Comparison of ENCODE assay signal across 34 cellular contexts in genomic region chr16:49335828-49336227, GRCh38. TPM values are rescaled to one million over a fixed set of nuclear protein-coding genes. Genes with fewer than 3 reads are reported as not detected.
"Had no signal": no experiment of that assay in that cellular context is flagged by ENCODE, and none has a peak within 500 bp of the region (broad histone marks: within the 10 kb centered on the region; RNA-seq: fewer than 3 reads in every experiment).

No MANE protein-coding gene starts in this region.

- H3K27me3 Mint-ChIP-seq: activated CD4-positive, alpha-beta T cell treated with anti-CD3 and anti-CD28 coated beads, Interleukin-2, amount 10 ng/mL, durations not matched to agents 24 days and 14 days had no signal

- H3K9me3 Mint-ChIP-seq: activated CD4-positive, alpha-beta memory T cell treated with anti-CD3 and anti-CD28 coated beads for 36 hours; activated CD4-positive, alpha-beta T cell treated with anti-CD3 and anti-CD28 coated beads, Interleukin-2, amount 10 ng/mL, durations not matched to agents 24 days and 14 days; activated naive CD4-positive, alpha-beta T cell treated with anti-CD3 and anti-CD28 coated beads for 36 hours; activated naive CD4-positive, alpha-beta T cell treated with anti-CD3 and anti-CD28 coated beads, Interleukin-2, amount 50 U/mL, for 24 hours; activated naive CD8-positive, alpha-beta T cell treated with anti-CD3 and anti-CD28 coated beads for 36 hours; activated naive CD8-positive, alpha-beta T cell treated with anti-CD3 and anti-CD28 coated beads, Interleukin-2, amount 50 U/mL, for 24 hours; activated T-cell treated with anti-CD3 and anti-CD28 coated beads, Interleukin-2, amount 50 U/mL, for 4 hours; activated T-helper 17 cell treated with anti-CD3 and anti-CD28 coated beads, Interleukin-2, amount 50 U/mL, for 72 hours; dendritic cell treated with granulocyte-macrophage colony-stimulating factor and Interleukin-4, amounts not matched to agents 40 ng/mL and 50 ng/mL, for 4 days; effector memory CD8-positive, alpha-beta T cell had no signal

- H3K4me3 ChIP-seq: adrenal gland, body of pancreas, colonic mucosa, dorsolateral prefrontal cortex, esophagus squamous epithelium, gastroesophageal sphincter had no signal

- H3K4me3 Mint-ChIP-seq: activated CD4-positive, alpha-beta memory T cell treated with anti-CD3 and anti-CD28 coated beads for 36 hours; activated CD4-positive, alpha-beta T cell treated with anti-CD3 and anti-CD28 coated beads for 36 hours; activated CD4-positive, alpha-beta T cell treated with anti-CD3 and anti-CD28 coated beads, Interleukin-2, amount 10 ng/mL, durations not matched to agents 24 days and 14 days; activated CD8-positive, alpha-beta T cell treated with anti-CD3 and anti-CD28 coated beads, Interleukin-2, amount 10 ng/mL, durations not matched to agents 7 days and 5 days; activated naive CD4-positive, alpha-beta T cell treated with anti-CD3 and anti-CD28 coated beads for 36 hours; activated naive CD4-positive, alpha-beta T cell treated with anti-CD3 and anti-CD28 coated beads, Interleukin-2, amount 50 U/mL, for 24 hours; activated naive CD8-positive, alpha-beta T cell treated with anti-CD3 and anti-CD28 coated beads for 36 hours; activated naive CD8-positive, alpha-beta T cell treated with anti-CD3 and anti-CD28 coated beads, Interleukin-2, amount 50 U/mL, for 24 hours; activated T-cell treated with anti-CD3 and anti-CD28 coated beads, Interleukin-2, amount 50 U/mL, for 4 hours; activated T-helper 17 cell treated with anti-CD3 and anti-CD28 coated beads, Interleukin-2, amount 50 U/mL, for 72 hours; dendritic cell treated with granulocyte-macrophage colony-stimulating factor and Interleukin-4, amounts not matched to agents 40 ng/mL and 50 ng/mL, for 4 days; effector memory CD8-positive, alpha-beta T cell had no signal

- H3K27ac Mint-ChIP-seq: activated CD4-positive, alpha-beta memory T cell treated with anti-CD3 and anti-CD28 coated beads for 36 hours; activated CD4-positive, alpha-beta T cell treated with anti-CD3 and anti-CD28 coated beads for 36 hours; activated CD4-positive, alpha-beta T cell treated with anti-CD3 and anti-CD28 coated beads, Interleukin-2, amount 10 ng/mL, durations not matched to agents 24 days and 14 days; activated CD8-positive, alpha-beta T cell treated with anti-CD3 and anti-CD28 coated beads, Interleukin-2, amount 10 ng/mL, durations not matched to agents 7 days and 5 days; activated naive CD4-positive, alpha-beta T cell treated with anti-CD3 and anti-CD28 coated beads for 36 hours; activated naive CD4-positive, alpha-beta T cell treated with anti-CD3 and anti-CD28 coated beads, Interleukin-2, amount 50 U/mL, for 24 hours; activated naive CD8-positive, alpha-beta T cell treated with anti-CD3 and anti-CD28 coated beads for 36 hours; activated naive CD8-positive, alpha-beta T cell treated with anti-CD3 and anti-CD28 coated beads, Interleukin-2, amount 50 U/mL, for 24 hours; activated T-helper 17 cell treated with anti-CD3 and anti-CD28 coated beads, Interleukin-2, amount 50 U/mL, for 72 hours; dendritic cell treated with granulocyte-macrophage colony-stimulating factor and Interleukin-4, amounts not matched to agents 40 ng/mL and 50 ng/mL, for 4 days; effector memory CD8-positive, alpha-beta T cell had no signal

- DNase-seq: activated CD4-positive, alpha-beta memory T cell treated with anti-CD3 and anti-CD28 coated beads for 36 hours; activated CD4-positive, alpha-beta T cell treated with anti-CD3 and anti-CD28 coated beads for 36 hours; activated CD4-positive, alpha-beta T cell treated with anti-CD3 and anti-CD28 coated beads, Interleukin-2, amount 10 ng/mL, durations not matched to agents 24 days and 14 days; activated CD4-positive, CD25-positive, alpha-beta regulatory T cell; activated CD4-positive, CD25-positive, alpha-beta regulatory T cell treated with anti-CD3 and anti-CD28 coated beads, Interleukin-2, amount 50 U/mL, for 72 hours; activated CD8-positive, alpha-beta T cell treated with anti-CD3 and anti-CD28 coated beads, Interleukin-2, amount 10 ng/mL, durations not matched to agents 7 days and 5 days; activated effector memory CD4-positive, alpha-beta T cell treated with Interleukin-2 at 50 U/mL for 16 hours; activated gamma-delta T cell treated with Interleukin-2 at 50 U/mL for 16 hours; activated naive CD4-positive, alpha-beta T cell treated with anti-CD3 and anti-CD28 coated beads for 36 hours; activated naive CD8-positive, alpha-beta T cell treated with anti-CD3 and anti-CD28 coated beads for 36 hours; activated naive CD8-positive, alpha-beta T cell treated with anti-CD3 and anti-CD28 coated beads, Interleukin-2, amount 50 U/mL, for 24 hours; activated T-cell treated with anti-CD3 and anti-CD28 coated beads, Interleukin-2, amount 50 U/mL, for 4 hours; adrenal gland; amygdala; aorta; body of pancreas; central memory CD4-positive, alpha-beta T cell; cerebellar nuclear complex; colonic mucosa; dorsolateral prefrontal cortex; effector CD4-positive, alpha-beta T cell; effector memory CD8-positive, alpha-beta T cell; erythroblast; esophagus squamous epithelium; foreskin melanocyte; T-helper 2 cell had no signal

- H3K4me1 ChIP-seq: adrenal gland, body of pancreas, colonic mucosa, esophagus squamous epithelium, gastroesophageal sphincter had no signal

- H3K9me3 ChIP-seq: adrenal gland, body of pancreas, colonic mucosa, esophagus squamous epithelium, gastroesophageal sphincter had no signal

- H3K27ac ChIP-seq: adrenal gland, body of pancreas, colonic mucosa, dorsolateral prefrontal cortex, esophagus squamous epithelium, gastroesophageal sphincter had no signal

- H3K36me3 ChIP-seq: adrenal gland, colonic mucosa, esophagus squamous epithelium, gastroesophageal sphincter had no signal

- H3K4me1 Mint-ChIP-seq: activated CD4-positive, alpha-beta T cell treated with anti-CD3 and anti-CD28 coated beads for 36 hours; activated CD4-positive, alpha-beta T cell treated with anti-CD3 and anti-CD28 coated beads, Interleukin-2, amount 10 ng/mL, durations not matched to agents 24 days and 14 days; activated naive CD4-positive, alpha-beta T cell treated with anti-CD3 and anti-CD28 coated beads, Interleukin-2, amount 50 U/mL, for 24 hours; activated naive CD8-positive, alpha-beta T cell treated with anti-CD3 and anti-CD28 coated beads for 36 hours; activated naive CD8-positive, alpha-beta T cell treated with anti-CD3 and anti-CD28 coated beads, Interleukin-2, amount 50 U/mL, for 24 hours; activated T-helper 17 cell treated with anti-CD3 and anti-CD28 coated beads, Interleukin-2, amount 50 U/mL, for 72 hours had no signal

- H3K27me3 ChIP-seq: body of pancreas, colonic mucosa had no signal

- H3K36me3 Mint-ChIP-seq: activated CD4-positive, alpha-beta memory T cell treated with anti-CD3 and anti-CD28 coated beads for 36 hours; activated naive CD4-positive, alpha-beta T cell treated with anti-CD3 and anti-CD28 coated beads, Interleukin-2, amount 50 U/mL, for 24 hours; activated naive CD8-positive, alpha-beta T cell treated with anti-CD3 and anti-CD28 coated beads for 36 hours had no signal

RNA-seq across cellular contexts. Expression of gene C16orf78, which starts 37.8 kb away (rescaled TPM):
- total RNA-seq: activated CD4-positive, alpha-beta memory T cell treated with anti-CD3 and anti-CD28 coated beads for 36 hours; activated CD4-positive, alpha-beta T cell treated with anti-CD3 and anti-CD28 coated beads for 36 hours; activated CD4-positive, alpha-beta T cell treated with anti-CD3 and anti-CD28 coated beads, Interleukin-2, amount 10 ng/mL, durations not matched to agents 24 days and 14 days; activated CD8-positive, alpha-beta T cell treated with anti-CD3 and anti-CD28 coated beads, Interleukin-2, amount 10 ng/mL, durations not matched to agents 7 days and 5 days; activated naive CD4-positive, alpha-beta T cell treated with anti-CD3 and anti-CD28 coated beads for 36 hours; activated naive CD8-positive, alpha-beta T cell treated with anti-CD3 and anti-CD28 coated beads for 36 hours; activated T-cell treated with anti-CD3 and anti-CD28 coated beads, Interleukin-2, amount 50 U/mL, for 4 hours; activated T-helper 17 cell treated with anti-CD3 and anti-CD28 coated beads, Interleukin-2, amount 50 U/mL, for 72 hours; adrenal gland; aorta; body of pancreas; colonic mucosa; dorsolateral prefrontal cortex; esophagus squamous epithelium; fibroblast of lung; fibroblast of villous mesenchyme; gastroesophageal sphincter; glomerular endothelial cell; T-helper 1 cell treated with Interleukin-12 subunit alpha and Interleukin-12 subunit beta and Interleukin-4 antibody, amounts not matched to agents 30 ng/mL and 1 ng/mL, for 36 hours had no signal
- polyA plus RNA-seq: adrenal gland, aorta, fibroblast of lung had no signal

RNA-seq across cellular contexts. Expression of gene CBLN1, which starts 54.2 kb away (rescaled TPM):
- total RNA-seq: activated CD4-positive, alpha-beta memory T cell treated with anti-CD3 and anti-CD28 coated beads for 36 hours; activated CD4-positive, alpha-beta T cell treated with anti-CD3 and anti-CD28 coated beads for 36 hours; activated CD4-positive, alpha-beta T cell treated with anti-CD3 and anti-CD28 coated beads, Interleukin-2, amount 10 ng/mL, durations not matched to agents 24 days and 14 days; activated CD8-positive, alpha-beta T cell treated with anti-CD3 and anti-CD28 coated beads, Interleukin-2, amount 10 ng/mL, durations not matched to agents 7 days and 5 days; activated naive CD4-positive, alpha-beta T cell treated with anti-CD3 and anti-CD28 coated beads for 36 hours; activated naive CD8-positive, alpha-beta T cell treated with anti-CD3 and anti-CD28 coated beads for 36 hours; activated T-cell treated with anti-CD3 and anti-CD28 coated beads, Interleukin-2, amount 50 U/mL, for 4 hours; activated T-helper 17 cell treated with anti-CD3 and anti-CD28 coated beads, Interleukin-2, amount 50 U/mL, for 72 hours; fibroblast of lung; fibroblast of villous mesenchyme; T-helper 1 cell treated with Interleukin-12 subunit alpha and Interleukin-12 subunit beta and Interleukin-4 antibody, amounts not matched to agents 30 ng/mL and 1 ng/mL, for 36 hours had no signal
- polyA plus RNA-seq: aorta, fibroblast of lung had no signal
